ENCODE assay signal across 18 cellular contexts in the genomic region with DNA sequence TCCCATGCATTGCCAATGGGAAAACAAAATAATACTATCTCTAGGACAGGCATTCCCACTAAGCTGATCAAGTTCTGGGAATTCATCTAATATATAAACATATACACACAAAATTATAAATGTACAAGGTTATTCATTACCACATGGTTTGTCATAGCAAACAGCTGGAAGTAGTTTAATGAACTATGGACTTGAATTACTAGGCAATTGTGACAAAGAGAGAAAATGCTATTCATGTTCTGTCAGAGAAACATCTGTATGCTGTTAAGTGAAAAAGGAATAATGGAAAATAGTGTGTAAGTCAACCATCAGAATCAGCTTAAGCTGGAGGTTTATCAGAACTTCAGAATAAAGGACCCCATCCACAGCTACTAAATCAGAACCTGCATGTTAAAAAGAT. TPM values are rescaled to one million over a fixed set of nuclear protein-coding genes. Genes with fewer than 3 reads are reported as not detected.
DNase-seq lines count a peak whose midpoint lies in the region; ATAC-seq, FAIRE-seq and TF ChIP-seq lines count a peak whose summit lies in the region.
"Had no signal": no experiment of that assay in that cellular context is flagged by ENCODE, and none has a peak within 500 bp of the region (broad histone marks: within the 10 kb centered on the region; RNA-seq: fewer than 3 reads in every experiment).

No MANE protein-coding gene starts in this region.

- peak overlapping the region; percentile 30 for H3K4me3 Mint-ChIP-seq in CD4-positive, alpha-beta T cell

- CTCF ChIA-PET in CD4-positive, alpha-beta T cell (lab: Charles Lee) = no interaction called here

- no peaks in the 10 kb centered on the region for H3K36me3 ChIP-seq in Loucy (ENCODE audit: insufficient read depth, low read length)
- H3K36me3 ChIP-seq in endocrine pancreas (ENCODE audit: control insufficient read depth, insufficient read depth, low read length) = no peaks in the 10 kb centered on the region
- H3K36me3 ChIP-seq in sigmoid colon = peaks cover 0 to 10% (median 0%) of the 10 kb centered on the region in 4 donors
- peaks cover 0 to 2% of the 10 kb centered on the region in 2 donors for H3K36me3 ChIP-seq in small intestine (ENCODE audit: control insufficient read depth in 2 of 2, insufficient read depth in 2 of 2, low read length in 2 of 2)
- peaks cover 0 to 4% (median 0%) of the 10 kb centered on the region in 4 donors for H3K36me3 ChIP-seq in upper lobe of left lung
- H3K36me3 ChIP-seq: neutrophil had no signal

- no peak overlapping the region for H3K27ac ChIP-seq in CD4-positive, alpha-beta T cell (ENCODE audit: low read depth, low read length)
- peak overlapping the region in 3 of 4 donors; percentile 99 to 100 (median 100) for H3K27ac ChIP-seq in sigmoid colon
- H3K27ac ChIP-seq in small intestine (ENCODE audit: low read depth in 1 of 2, low read length in 1 of 2) = no peak overlapping the region
- no peak overlapping the region for H3K27ac ChIP-seq in upper lobe of left lung
- H3K27ac ChIP-seq: left ventricle myocardium inferior, neutrophil had no signal

- intact Hi-C loops in CD4-positive, alpha-beta T cell (cut with DNase I, micrococcal nuclease) = loop anchor here (5.0 to 10.0 kb wide), 2 partner anchors 240 to 553 kb away; partner anchors contain the start of gene ZNF37A (in 1 of the 2)
- intact Hi-C loops in sigmoid colon (cut with DNase I) = loop anchor here (5.0 kb wide), 1 partner anchor 238 kb away; the partner anchor contains the start of gene ZNF37A

- DNase-seq in CD4-positive, alpha-beta T cell = no peak
- DNase-seq in sigmoid colon (no peak), small intestine (no peak), upper lobe of left lung (no peak)
- DNase-seq: activated CD4-positive, alpha-beta T cell treated with anti-CD3 and anti-CD28 coated beads for 1 hour; HCEC 1CT; heart left ventricle; left ventricle myocardium inferior; SW 1271 had no signal

- no peaks in the 10 kb centered on the region for H3F3A ChIP-seq in Loucy (ENCODE audit: low read depth)

- no peak for FAIRE-seq in small intestine (lab: Jason Lieb, UNC)
- FAIRE-seq: D721Med, G401.6 had no signal

- H4K20me1 ChIP-seq in Loucy (ENCODE audit: insufficient read depth, low read length, poor library complexity, severe bottlenecking) = no peaks in the 10 kb centered on the region

- peak overlapping the region; percentile 89 for H3K4me3 ChIP-seq in Loucy (ENCODE audit: low read length, poor library complexity, severe bottlenecking)
- peak overlapping the region; percentile 85 for H3K4me3 ChIP-seq in endocrine pancreas (ENCODE audit: control insufficient read depth, insufficient read depth, low read length)
- H3K4me3 ChIP-seq in sigmoid colon = peak overlapping the region in 2 of 4 donors; percentile 73 to 93
- no peak overlapping the region for H3K4me3 ChIP-seq in small intestine (ENCODE audit: low read depth in 1 of 2, low read length in 2 of 2)
- H3K4me3 ChIP-seq in upper lobe of left lung = no peak overlapping the region
- H3K4me3 ChIP-seq: esophagus muscularis mucosa had no signal

- no peak overlapping the region for H2AFZ ChIP-seq in Loucy (ENCODE audit: low read length)

- H3K4me1 ChIP-seq in Loucy (ENCODE audit: insufficient read depth, low read length, poor library complexity, severe bottlenecking) = peaks cover 28% of the 10 kb centered on the region
- H3K4me1 ChIP-seq in endocrine pancreas (ENCODE audit: control insufficient read depth, insufficient read depth, low read length) = no peaks in the 10 kb centered on the region
- peaks cover 0 to 64% (median 42%) of the 10 kb centered on the region in 4 donors for H3K4me1 ChIP-seq in sigmoid colon
- H3K4me1 ChIP-seq in small intestine (ENCODE audit: control insufficient read depth in 2 of 2, insufficient read depth in 1 of 2, low read depth in 1 of 2, low read length in 1 of 2) = peaks cover 2 to 3% of the 10 kb centered on the region in 2 donors
- H3K4me1 ChIP-seq in upper lobe of left lung = peaks cover 17 to 32% (median 21%) of the 10 kb centered on the region in 4 donors

- peaks cover 59% of the 10 kb centered on the region for H3K4me1 Mint-ChIP-seq in CD4-positive, alpha-beta T cell (ENCODE audit: low read depth)

- H3K9ac ChIP-seq in Loucy (ENCODE audit: low read depth, low read length, poor library complexity, severe bottlenecking) (peak overlapping the region; percentile 91), endocrine pancreas (ENCODE audit: control insufficient read depth, insufficient read depth, low read length) (no peak overlapping the region)

- TF ChIP-seq CTCF in CD4-positive, alpha-beta T cell (IDR thresholded peaks at IDR 0.05) = no peak
- TF ChIP-seq CTCF in Loucy (conservative IDR thresholded peaks at IDR 0.05; ENCODE audit: low read length) (no peak), sigmoid colon (IDR thresholded peaks at IDR 0.05) (no peak), upper lobe of left lung (IDR thresholded peaks at IDR 0.05) (no peak)

- no peaks in the 10 kb centered on the region for H3K9me3 ChIP-seq in CD4-positive, alpha-beta T cell (ENCODE audit: control insufficient read depth, low read length)
- H3K9me3 ChIP-seq in Loucy (ENCODE audit: insufficient read depth, low read depth, low read length) (no peaks in the 10 kb centered on the region), endocrine pancreas (ENCODE audit: control insufficient read depth, low read length) (no peaks in the 10 kb centered on the region), sigmoid colon (no peaks in the 10 kb centered on the region), small intestine (ENCODE audit: control insufficient read depth, low read depth) (no peaks in the 10 kb centered on the region), upper lobe of left lung (no peaks in the 10 kb centered on the region)
- H3K9me3 ChIP-seq: esophagus muscularis mucosa, heart left ventricle, left ventricle myocardium inferior, neutrophil had no signal

- peaks cover 41% of the 10 kb centered on the region for H3K79me2 ChIP-seq in Loucy (ENCODE audit: insufficient read depth, low read length)

- TF ChIP-seq EP300 in sigmoid colon (IDR thresholded peaks at IDR 0.05) (no peak), upper lobe of left lung (IDR thresholded peaks at IDR 0.05) (no peak)

- POLR2A ChIA-PET in CD4-positive, alpha-beta T cell (lab: Charles Lee) = no interaction called here

- no peak for ATAC-seq in CD4-positive, alpha-beta T cell (ENCODE audit: poor library complexity)
- ATAC-seq in GM19397 (IDR thresholded peaks at IDR 0.05; ENCODE audit: unreplicated experiment) (no peak), upper lobe of left lung (ENCODE audit: low FRiP score in 2 of 2) (no peak)
- ATAC-seq: heart left ventricle had no signal

- no peaks in the 10 kb centered on the region for H3K27me3 ChIP-seq in CD4-positive, alpha-beta T cell (ENCODE audit: control insufficient read depth, insufficient read depth, low read length)
- H3K27me3 ChIP-seq in Loucy (ENCODE audit: insufficient read depth, low read length, poor library complexity, severe bottlenecking) (no peaks in the 10 kb centered on the region), endocrine pancreas (ENCODE audit: control insufficient read depth, insufficient read depth, low read length) (no peaks in the 10 kb centered on the region), sigmoid colon (no peaks in the 10 kb centered on the region), small intestine (ENCODE audit: control insufficient read depth in 2 of 2, insufficient read depth in 2 of 2, low read length in 2 of 2) (no peaks in the 10 kb centered on the region), upper lobe of left lung (no peaks in the 10 kb centered on the region)
- H3K27me3 ChIP-seq: esophagus muscularis mucosa, heart left ventricle had no signal

- TF ChIP-seq POLR2A in sigmoid colon (IDR thresholded peaks at IDR 0.05) (no peak), upper lobe of left lung (IDR thresholded peaks at IDR 0.05) (no peak)

- H3K9me3 Mint-ChIP-seq in CD4-positive, alpha-beta T cell = no peaks in the 10 kb centered on the region
- H3K9me3 Mint-ChIP-seq: activated T-helper 2 cell treated with anti-CD3 and anti-CD28 coated beads, Interferon-gamma antibody, Interleukin-2, Interleukin-4, amounts not matched to agents 10 μg/mL and 5 μg/mL and 100 μg/mL, durations not matched to agents 14 hours and 24 hours and 36 hours had no signal

- no peak overlapping the region for H3K27ac Mint-ChIP-seq in CD4-positive, alpha-beta T cell
- H3K27ac Mint-ChIP-seq: activated T-helper 2 cell treated with anti-CD3 and anti-CD28 coated beads, Interferon-gamma antibody, Interleukin-2, Interleukin-4, amounts not matched to agents 10 μg/mL and 5 μg/mL and 100 μg/mL, durations not matched to agents 14 hours and 24 hours and 36 hours; B cell had no signal

- no peaks in the 10 kb centered on the region for H3K9me2 ChIP-seq in Loucy (replicated peaks; ENCODE audit: low read depth, low read length)

- H3K27me3 Mint-ChIP-seq in CD4-positive, alpha-beta T cell = no peaks in the 10 kb centered on the region
- H3K27me3 Mint-ChIP-seq: B cell had no signal

- peak overlapping the region; percentile 83 for H3K4me2 ChIP-seq in Loucy (ENCODE audit: low read depth, low read length, poor library complexity, severe bottlenecking)

- H3K36me3 Mint-ChIP-seq in CD4-positive, alpha-beta T cell (ENCODE audit: low read depth) = peaks cover 54% of the 10 kb centered on the region

RNA-seq across cellular contexts. Expression of gene ZNF248, which starts 2.8 kb away (rescaled TPM):
- total RNA-seq in CD4-positive, alpha-beta T cell = 1 to 10 TPM; 3.2 to 3.4 TPM
- total RNA-seq in sigmoid colon = 10 to 100 TPM; 40.2 to 46.4 (median 43.4) TPM
- polyA plus RNA-seq in sigmoid colon = 1 to 10 TPM; 1.8 to 4.9 (median 2.3) TPM
- 1 to 10 TPM; 1.1 to 3.9 (median 2.9) TPM for polyA plus RNA-seq in small intestine
- total RNA-seq in upper lobe of left lung = 10 to 100 TPM in 4 of 6 donors, 1 to 10 TPM in 2; 8.5 to 38.8 (median 11.0) TPM

Comparison
In these comparisons a context has a peak if more than half of its experiments do, and no peak if none do; other contexts are left out.
1. H3K27ac ChIP-seq: peak in sigmoid colon (3 of 4); none in CD4-positive, alpha-beta T cell (single experiment), small intestine (0 of 2) and upper lobe of left lung (0 of 4).
2. H3K4me3 ChIP-seq: peak in Loucy (single experiment) and endocrine pancreas (single experiment); none in small intestine (0 of 2) and upper lobe of left lung (0 of 4).